In the genomic region with DNA sequence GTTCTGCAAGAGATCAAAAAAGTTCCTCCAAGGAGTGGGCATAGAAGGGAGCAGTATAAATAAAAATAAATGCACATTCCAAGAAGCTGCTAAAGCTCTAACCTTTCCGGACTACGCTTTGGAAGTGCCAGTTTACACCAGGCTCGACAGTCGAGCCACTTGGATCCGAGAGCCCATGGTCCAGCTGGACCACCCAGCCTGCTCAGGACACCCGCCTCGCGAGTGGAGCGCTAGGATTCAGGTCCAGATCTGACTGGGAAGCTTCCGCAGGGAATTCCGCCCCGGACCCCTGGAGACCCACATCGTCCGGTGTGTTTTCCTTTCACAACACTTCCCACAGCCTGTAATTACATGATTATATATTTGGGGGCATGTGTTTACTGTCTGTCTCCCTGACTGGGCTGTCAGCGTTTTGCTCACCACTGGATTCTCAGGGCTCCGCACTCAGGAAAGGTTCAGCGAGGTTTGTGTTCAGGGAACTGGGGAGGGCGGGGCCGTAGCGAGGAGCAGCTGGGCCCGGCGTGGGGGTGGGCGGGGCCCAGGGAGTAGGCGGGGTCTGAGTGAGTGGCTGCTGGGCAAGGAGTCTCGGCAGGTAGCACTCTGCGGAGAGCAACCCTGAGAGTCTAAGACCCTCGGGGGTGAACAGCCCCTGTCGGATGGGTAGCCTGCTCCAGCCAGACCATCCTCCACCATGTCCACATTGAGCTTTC, we compare ENCODE assay signal across 1 cellular context.
TF ChIP-seq lines count a peak whose summit lies in the region.

No MANE protein-coding gene starts in this region.

TF ChIP-seq in liver, 16 proteins besides CTCF, POLR2A, EP300 and RAD21 (continued from another document):
- TF ChIP-seq ZBTB33 (IDR thresholded peaks at IDR 0.05) (no peak), YY1 (IDR thresholded peaks at IDR 0.05) (no peak), FOXA2 (IDR thresholded peaks at IDR 0.05) (no peak), NR2F2 (IDR thresholded peaks at IDR 0.05) (no peak), HNF4A (conservative IDR thresholded peaks at IDR 0.05) (no peak), MAX (IDR thresholded peaks at IDR 0.05) (no peak)
